ENCODE assay signal across 8 cellular contexts in the genomic region with DNA sequence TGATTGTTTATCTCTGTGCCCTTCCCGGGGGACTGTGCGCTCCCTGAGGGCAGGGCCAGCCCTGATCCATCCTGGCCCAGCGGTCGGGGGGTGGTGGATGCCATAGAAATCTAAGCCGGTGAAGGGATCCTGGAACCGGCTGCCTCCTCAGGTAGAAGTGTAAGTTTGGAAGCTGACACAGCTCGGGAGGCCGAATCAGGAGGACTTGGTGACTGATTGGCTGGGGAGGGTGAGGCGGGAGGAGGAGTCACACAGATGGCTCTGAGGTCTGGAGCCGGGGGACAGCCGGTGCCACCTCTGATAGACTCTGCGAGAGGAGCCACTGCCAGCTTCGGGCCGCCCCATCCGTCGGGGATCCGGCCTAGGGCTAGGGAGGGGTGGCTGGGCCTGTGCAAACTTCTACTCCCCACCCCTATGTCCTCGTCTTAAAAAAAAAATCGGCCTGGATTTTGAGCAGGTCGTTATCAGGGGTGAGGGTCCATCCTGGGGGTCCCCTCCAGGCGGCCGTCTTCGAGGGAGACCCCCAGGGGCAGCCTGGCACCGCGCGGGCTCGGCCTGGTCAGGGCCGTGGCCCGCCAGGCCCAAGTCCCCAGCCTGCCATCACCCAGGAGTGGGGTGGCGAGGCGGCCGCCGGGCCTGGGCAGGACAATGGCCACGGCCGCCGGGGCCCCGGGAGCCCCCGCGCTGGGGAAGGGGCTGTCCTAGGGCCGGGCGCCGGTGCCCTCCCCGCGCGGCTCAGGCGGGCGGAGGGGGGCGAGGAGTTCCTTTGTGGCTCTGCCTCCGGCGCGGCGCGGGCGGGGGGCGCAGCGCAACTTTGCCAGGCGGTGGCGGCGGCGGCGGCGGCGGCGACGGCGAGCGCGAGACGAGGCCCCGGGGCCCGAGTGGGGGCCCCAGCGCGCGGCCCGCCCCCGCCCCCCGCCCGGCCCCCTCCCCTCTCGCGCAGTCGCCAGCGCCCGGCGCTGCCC. TPM values are rescaled to one million over a fixed set of nuclear protein-coding genes. Genes with fewer than 3 reads are reported as not detected.
DNase-seq lines count a peak whose midpoint lies in the region; ATAC-seq, FAIRE-seq and TF ChIP-seq lines count a peak whose summit lies in the region.

No MANE protein-coding gene starts in this region.

- no peak for TF ChIP-seq CTCF in H1 (IDR thresholded peaks at IDR 0.05; ENCODE audit: control extremely low read depth in 1 of 3, insufficient read depth in 1 of 3, low read depth in 1 of 3, low read length in 3 of 3)

- no peak overlapping the region for H3K23ac ChIP-seq in H1 (ENCODE audit: insufficient read length)

- DNase-seq in CD4-positive, alpha-beta memory T cell, result peak; percentile 27 to 54 (median 34)
- DNase-seq in NCI-H345 treated with DMSO at 0.1 percent for 48 hours (lab: John Stamatoyannopoulos, UW; ENCODE audit: unreplicated experiment) (peak; percentile 77), H1 (ENCODE audit: low read depth in 1 of 2, low spot score in 2 of 2) (peak; percentile 41 to 82), lung microvascular endothelial cell (ENCODE audit: low read depth in 2 of 2) (peak; percentile 43 to 78)
- DNase-seq in activated CD8-positive, alpha-beta T cell treated with anti-CD3 and anti-CD28 coated beads, Interleukin-2, amount 10 ng/mL, durations not matched to agents 7 days and 5 days, result peak; percentile 35
- peak; percentile 9 to 65 (median 10) for DNase-seq in stimulated activated CD4-positive, alpha-beta T cell treated with anti-CD3 and anti-CD28 coated beads, TNF-alpha, amount 100 ng/mL, for 24 hours (ENCODE audit: low read depth in 3 of 3)

- H3K18ac ChIP-seq in H1 (ENCODE audit: extremely low read depth, low read length), result no peak overlapping the region; the same call in 1 of the 2 replicates

- peak; percentile 15 for ATAC-seq in GM21737 (IDR thresholded peaks at IDR 0.05; ENCODE audit: unreplicated experiment)
- peak; percentile 26 for ATAC-seq in activated CD8-positive, alpha-beta T cell treated with anti-CD3 and anti-CD28 coated beads, Interleukin-2, amount 10 ng/mL, durations not matched to agents 7 days and 5 days
- ATAC-seq in HG03039 (IDR thresholded peaks at IDR 0.05; ENCODE audit: unreplicated experiment), result no peak

- peaks cover 0 to 31% of the 10 kb centered on the region in 2 experiments; a peak in 2 of 4 replicates for H3K79me2 ChIP-seq in H1 (ENCODE audit: control insufficient read depth in 1 of 2, insufficient read depth in 2 of 2, low read length in 2 of 2)

- no peak for TF ChIP-seq EP300 in H1 (IDR thresholded peaks at IDR 0.05; ENCODE audit: borderline replicate concordance in 1 of 2, low read depth in 2 of 2, low read length in 2 of 2)

- TF ChIP-seq RAD21 in H1 (IDR thresholded peaks at IDR 0.05 in 1 of 2, conservative IDR thresholded peaks at IDR 0.05 in 1 of 2; ENCODE audit: low read depth in 2 of 2, low read length in 2 of 2), result no peak

- no peak overlapping the region for H3K56ac ChIP-seq in H1 (replicated peaks; ENCODE audit: insufficient read length, low read depth, low read length)

- H3K4me3 ChIP-seq in CD4-positive, alpha-beta memory T cell (ENCODE audit: low read length in 2 of 2), result peak overlapping the region in 1 of 2 donors; percentile 50
- H3K4me3 ChIP-seq in H1 (ENCODE audit: extremely low read depth in 1 of 4, insufficient read depth in 2 of 4, low read depth in 3 of 4, low read length in 4 of 4), result peak overlapping the region; percentile 47 to 90 (median 61)

- no peak overlapping the region for H2BK12ac ChIP-seq in H1 (ENCODE audit: low read depth, low read length)

- intact Hi-C loops in CD4-positive, alpha-beta memory T cell (cut with micrococcal nuclease), result loop anchor here (2.0 to 5.0 kb wide), 3 partner anchors 75 to 218 kb away; partner anchors contain the start of gene AK2

- peak overlapping the region; percentile 46 to 77 for H3K4me2 ChIP-seq in H1 (ENCODE audit: insufficient read depth in 1 of 2, low read depth in 2 of 2, low read length in 2 of 2)

- no peaks in the 10 kb centered on the region for H3K9me3 ChIP-seq in CD4-positive, alpha-beta memory T cell (ENCODE audit: control insufficient read depth in 1 of 2, low read length in 2 of 2)
- no peaks in the 10 kb centered on the region for H3K9me3 ChIP-seq in H1 (ENCODE audit: insufficient read depth in 2 of 2, low read depth in 1 of 2, low read length in 1 of 2)

- no peak for FAIRE-seq in H1 (lab: Jason Lieb, UNC)

- no peak overlapping the region for H3K14ac ChIP-seq in H1 (ENCODE audit: insufficient read length)

- no peaks in the 10 kb centered on the region for H3K27me3 ChIP-seq in CD4-positive, alpha-beta memory T cell (ENCODE audit: insufficient read depth, low read length)
- peaks cover 0 to 6% (median 0%) of the 10 kb centered on the region in 4 experiments; a peak in 1 of 7 replicates for H3K27me3 ChIP-seq in H1 (replicated peaks in 1 of 4; ENCODE audit: control insufficient read depth in 3 of 4, extremely low read depth in 1 of 4, insufficient read depth in 3 of 4, low read length in 3 of 4)

- H2AFZ ChIP-seq in H1 (ENCODE audit: low read length), result no peak overlapping the region

- H3K36me3 Mint-ChIP-seq in CD4-positive, alpha-beta memory T cell, result peaks cover 0 to 6% of the 10 kb centered on the region in 2 donors
- H3K36me3 Mint-ChIP-seq in activated CD8-positive, alpha-beta T cell treated with anti-CD3 and anti-CD28 coated beads, Interleukin-2, amount 10 ng/mL, durations not matched to agents 7 days and 5 days (ENCODE audit: low read depth), result peaks cover 5% of the 10 kb centered on the region

- CTCF ChIA-PET in CD4-positive, alpha-beta memory T cell (lab: Charles Lee; ENCODE audit: partially characterized antibody), result no interaction called here
- CTCF ChIA-PET in activated CD8-positive, alpha-beta T cell treated with anti-CD3 and anti-CD28 coated beads, Interleukin-2, amount 10 ng/mL, durations not matched to agents 7 days and 5 days (lab: Charles Lee), result interaction anchor here (0.8 to 1.0 kb wide), 2 partner anchors 40 to 215 kb away, joined by 3 read pairs; no protein-coding TSS in a partner anchor
- CTCF ChIA-PET in H1 (lab: Charles Lee; ENCODE audit: partially characterized antibody), result interaction anchor here (0.8 to 1.3 kb wide), 3 partner anchors 22 to 86 kb away, joined by 3 to 6 read pairs (median 3); no protein-coding TSS in a partner anchor

- H3K4me1 Mint-ChIP-seq in CD4-positive, alpha-beta memory T cell, result peaks cover 21 to 40% (median 27%) of the 10 kb centered on the region in 4 donors
- peaks cover 21% of the 10 kb centered on the region for H3K4me1 Mint-ChIP-seq in activated CD8-positive, alpha-beta T cell treated with anti-CD3 and anti-CD28 coated beads, Interleukin-2, amount 10 ng/mL, durations not matched to agents 7 days and 5 days (ENCODE audit: low read depth)

- no peak overlapping the region for H3K4ac ChIP-seq in H1 (replicated peaks; ENCODE audit: insufficient read length, low read depth, low read length)

- peaks cover 1 to 2% of the 10 kb centered on the region in 2 donors for H3K27me3 Mint-ChIP-seq in CD4-positive, alpha-beta memory T cell
- peaks cover 15% of the 10 kb centered on the region for H3K27me3 Mint-ChIP-seq in activated CD8-positive, alpha-beta T cell treated with anti-CD3 and anti-CD28 coated beads, Interleukin-2, amount 10 ng/mL, durations not matched to agents 7 days and 5 days (ENCODE audit: low read depth)

- peak overlapping the region; percentile 55 to 79 (median 72) for H3K4me3 Mint-ChIP-seq in CD4-positive, alpha-beta memory T cell
- H3K4me3 Mint-ChIP-seq in activated CD8-positive, alpha-beta T cell treated with anti-CD3 and anti-CD28 coated beads, Interleukin-2, amount 10 ng/mL, durations not matched to agents 7 days and 5 days, result peak overlapping the region; percentile 57

- no peaks in the 10 kb centered on the region for H3K36me3 ChIP-seq in CD4-positive, alpha-beta memory T cell (ENCODE audit: insufficient read depth, low read length)
- no peaks in the 10 kb centered on the region for H3K36me3 ChIP-seq in H1 (ENCODE audit: control insufficient read depth in 2 of 4, insufficient read depth in 4 of 4, low read length in 3 of 4)

- peak overlapping the region; percentile 42 for H3K27ac ChIP-seq in CD4-positive, alpha-beta memory T cell (ENCODE audit: low read depth, low read length)
- H3K27ac ChIP-seq in H1 (ENCODE audit: low read depth, low read length), result no peak overlapping the region

- no peak overlapping the region for H2BK20ac ChIP-seq in H1 (ENCODE audit: low read length)

- H4K20me1 ChIP-seq in H1 (replicated peaks in 1 of 2; ENCODE audit: control insufficient read depth in 1 of 2, insufficient read depth in 2 of 2, low read length in 2 of 2), result peaks cover 0 to 5% of the 10 kb centered on the region in 2 experiments

- H4K91ac ChIP-seq in H1 (replicated peaks; ENCODE audit: insufficient read length, low read length), result no peak overlapping the region

- peak overlapping the region; percentile 81; the same call in 1 of the 2 replicates for H4K8ac ChIP-seq in H1 (ENCODE audit: extremely low read depth, insufficient read depth, low read length)

- no peak overlapping the region for H2BK5ac ChIP-seq in H1 (ENCODE audit: low read depth, low read length)

- no peak overlapping the region for H2BK15ac ChIP-seq in H1 (ENCODE audit: low read length)

- H2AK5ac ChIP-seq in H1 (ENCODE audit: low read depth, low read length), result no peak overlapping the region

- peak overlapping the region; percentile 15 to 82 (median 69) for H3K27ac Mint-ChIP-seq in CD4-positive, alpha-beta memory T cell
- peak overlapping the region; percentile 23 for H3K27ac Mint-ChIP-seq in activated CD8-positive, alpha-beta T cell treated with anti-CD3 and anti-CD28 coated beads, Interleukin-2, amount 10 ng/mL, durations not matched to agents 7 days and 5 days

- H3K9me3 Mint-ChIP-seq in CD4-positive, alpha-beta memory T cell, result peaks cover 0 to 4% (median 0%) of the 10 kb centered on the region in 8 donors
- H3K9me3 Mint-ChIP-seq in activated CD8-positive, alpha-beta T cell treated with anti-CD3 and anti-CD28 coated beads, Interleukin-2, amount 10 ng/mL, durations not matched to agents 7 days and 5 days (ENCODE audit: insufficient read depth), result no peaks in the 10 kb centered on the region

- peaks cover 14% of the 10 kb centered on the region for H3K79me1 ChIP-seq in H1 (ENCODE audit: low read depth, low read length)

- H2BK120ac ChIP-seq in H1 (replicated peaks; ENCODE audit: low read depth, low read length), result no peak overlapping the region

- peak overlapping the region in 2 of 4 experiments; percentile 25 to 46; a peak in 4 of 7 replicates for H3K9ac ChIP-seq in H1 (replicated peaks in 1 of 4; ENCODE audit: extremely low read depth in 1 of 4, low read depth in 3 of 4, low read length in 3 of 4)

- peaks cover 7% of the 10 kb centered on the region; the same call in 1 of the 2 replicates for H3K23me2 ChIP-seq in H1 (ENCODE audit: low read depth, low read length)

- POLR2A ChIA-PET in CD4-positive, alpha-beta memory T cell (lab: Charles Lee; ENCODE audit: partially characterized antibody), result interaction anchor here (0.7 to 1.9 kb wide), 5 partner anchors 13 to 156 kb away, joined by 3 to 11 read pairs (median 4); partner anchors contain the start of gene TRIM62
- POLR2A ChIA-PET in activated CD8-positive, alpha-beta T cell treated with anti-CD3 and anti-CD28 coated beads, Interleukin-2, amount 10 ng/mL, durations not matched to agents 7 days and 5 days (lab: Charles Lee), result no interaction called here
- POLR2A ChIA-PET in H1 (lab: Charles Lee; ENCODE audit: partially characterized antibody), result interaction anchor here (0.6 to 1.7 kb wide), 7 partner anchors 11 to 140 kb away, joined by 3 to 6 read pairs (median 4); no protein-coding TSS in a partner anchor

- WGBS in H1 (ENCODE audit: extremely low coverage in 1 of 2, insufficient coverage in 1 of 2, insufficient read length in 1 of 2, insufficient replicate concordance in 2 of 2, low coverage in 1 of 2, low lambda C conversion rate in 2 of 2, missing lambda C conversion rate in 1 of 2), 2 experiments, result 8% methylated on average over 42 of the region's 84 CpGs; no CpG with 5 or more reads in 1 of the 2 experiments

- no peak overlapping the region for H4K5ac ChIP-seq in H1 (ENCODE audit: insufficient read length, low read depth, low read length)

- peak; percentile 61 to 77 for TF ChIP-seq POLR2A in H1 (IDR thresholded peaks at IDR 0.05; ENCODE audit: control extremely low read depth in 1 of 2, low read depth in 2 of 2, low read length in 2 of 2)

- peaks cover 32% of the 10 kb centered on the region for H3K4me1 ChIP-seq in CD4-positive, alpha-beta memory T cell (ENCODE audit: insufficient read depth, low read length)
- H3K4me1 ChIP-seq in H1 (replicated peaks in 1 of 4; ENCODE audit: control insufficient read depth in 3 of 4, insufficient read depth in 4 of 4, low read length in 3 of 4), result peaks cover 0 to 20% (median 10%) of the 10 kb centered on the region in 4 experiments; a peak in 5 of 7 replicates

RNA-seq across cellular contexts. Expression of gene ZNF362, which starts 0.7 kb away (rescaled TPM):
- 10 to 100 TPM; 24.4 to 25.8 TPM for total RNA-seq in CD4-positive, alpha-beta memory T cell
- 10 to 100 TPM in 1 of 2 donors, 1 to 10 TPM in 1; 7.1 to 25.9 TPM for polyA plus RNA-seq in CD4-positive, alpha-beta memory T cell
- 10 to 100 TPM; 17.3 to 19.7 TPM for total RNA-seq in activated CD8-positive, alpha-beta T cell treated with anti-CD3 and anti-CD28 coated beads, Interleukin-2, amount 10 ng/mL, durations not matched to agents 7 days and 5 days
- total RNA-seq in H1 (2021; fragmentation: NEBNext Ultra II Directional; extraction: Animal tissue kit (Norgen Biotek cat#: 25700)), result 27.8 and 30.0 TPM in 2 replicates
- polyA plus RNA-seq in H1 (2011; rRNA removed), result 24.2 and 40.4 TPM in 2 replicates
- polyA plus RNA-seq in H1 (2011; cell fraction: cytosol; rRNA removed), result 16.1 TPM
- 24.6 TPM for polyA plus RNA-seq in H1 (2011; cell fraction: nucleus; rRNA removed)
- 15.4 to 21.7 TPM (median 18.6 TPM) in 4 replicates for polyA plus RNA-seq in H1 (2012, experiment 1 of 2)
- 16.3 TPM for polyA plus RNA-seq in H1 (2012, experiment 2 of 2)
- polyA plus RNA-seq in H1 (2013, experiment 1 of 2), result 20.9 TPM
- 20.1 TPM for polyA plus RNA-seq in H1 (2013, experiment 2 of 2)
- 14.9 and 19.7 TPM in 2 replicates for polyA minus RNA-seq in H1 (2011; rRNA and poly(A)+ RNA removed)
- polyA minus RNA-seq in H1 (2011; cell fraction: cytosol; rRNA and poly(A)+ RNA removed), result 17.6 TPM
- polyA minus RNA-seq in H1 (2011; cell fraction: nucleus; rRNA and poly(A)+ RNA removed), result 17.4 TPM
- total RNA-seq in lung microvascular endothelial cell, result 5.4 and 6.3 TPM in 2 replicates

Comparison
In these comparisons a context has a peak if more than half of its experiments do, and no peak if none do; other contexts are left out.
1. DNase-seq: peak in every context shown above with its lines; median percentile 77 in NCI-H345 treated with DMSO at 0.1 percent for 48 hours; 62 in H1; 60 in lung microvascular endothelial cell; 35 in activated CD8-positive, alpha-beta T cell treated with anti-CD3 and anti-CD28 coated beads, Interleukin-2, amount 10 ng/mL, durations not matched to agents 7 days and 5 days; 34 in CD4-positive, alpha-beta memory T cell; 10 in stimulated activated CD4-positive, alpha-beta T cell treated with anti-CD3 and anti-CD28 coated beads, TNF-alpha, amount 100 ng/mL, for 24 hours.